14 cellular contexts compared by ENCODE assay signal in the genomic region with DNA sequence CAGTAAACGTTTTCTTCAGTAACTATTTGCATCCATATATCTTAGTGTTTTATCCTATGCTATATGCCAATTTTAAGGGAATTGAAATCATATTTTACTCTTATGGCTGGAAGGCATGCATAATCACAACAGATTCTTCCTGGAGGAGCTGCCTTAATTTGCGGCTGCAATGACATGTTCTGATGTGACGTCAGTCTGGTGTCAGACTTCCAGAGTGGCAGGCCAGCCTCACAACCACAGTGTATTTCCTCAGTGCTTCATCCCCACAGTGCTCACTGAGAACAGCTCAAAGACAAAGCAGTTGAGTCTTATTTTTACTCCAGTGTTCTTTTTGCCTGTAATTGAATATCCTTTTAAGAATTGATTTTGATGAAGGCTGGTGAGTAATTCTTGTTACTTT.
A peak's percentile ranks its signal among the peaks of the same experiment; 100 is the strongest.
DNase-seq lines count a peak whose midpoint lies in the region; ATAC-seq, FAIRE-seq and TF ChIP-seq lines count a peak whose summit lies in the region.
"Had no signal": no experiment of that assay in that cellular context is flagged by ENCODE, and none has a peak within 500 bp of the region (broad histone marks: within the 10 kb centered on the region; RNA-seq: fewer than 3 reads in every experiment).

No MANE protein-coding gene starts in this region.

- H3K36me3 Mint-ChIP-seq in MCF 10A (ENCODE audit: insufficient read depth, unreplicated experiment), result no peaks in the 10 kb centered on the region
- H3K36me3 Mint-ChIP-seq in astrocyte (ENCODE audit: low read depth, unreplicated experiment), result no peaks in the 10 kb centered on the region

- H3K4me1 ChIP-seq in breast epithelium, result no peaks in the 10 kb centered on the region
- H3K4me1 ChIP-seq in astrocyte (ENCODE audit: insufficient read depth, low read length), result peaks cover 22% of the 10 kb centered on the region
- H3K4me1 ChIP-seq in heart right ventricle, result peaks cover 0 to 87% (median 72%) of the 10 kb centered on the region in 9 donors
- peaks cover 4 to 19% of the 10 kb centered on the region in 2 donors for H3K4me1 ChIP-seq in aorta (ENCODE audit: control insufficient read depth in 1 of 2, insufficient read depth in 2 of 2, low read length in 2 of 2)

- H3K9me3 ChIP-seq in breast epithelium (no peaks in the 10 kb centered on the region), astrocyte (ENCODE audit: insufficient read depth, low read depth, low read length) (no peaks in the 10 kb centered on the region), heart right ventricle (no peaks in the 10 kb centered on the region), aorta (ENCODE audit: control insufficient read depth, low read length) (no peaks in the 10 kb centered on the region)
- H3K9me3 ChIP-seq: gastroesophageal sphincter, lower lobe of right lung had no signal

- peaks cover 4% of the 10 kb centered on the region for H4K20me1 ChIP-seq in astrocyte (ENCODE audit: insufficient read depth, low read length)

- BruUV-seq in MCF 10A (replicated peaks; lab: Mats Ljungman, UMichigan), result no TSS peak

- H3K27me3 ChIP-seq in breast epithelium, result no peaks in the 10 kb centered on the region
- no peaks in the 10 kb centered on the region for H3K27me3 ChIP-seq in astrocyte (ENCODE audit: insufficient read depth, low read length)
- H3K27me3 ChIP-seq in heart right ventricle, result no peaks in the 10 kb centered on the region
- H3K27me3 ChIP-seq in aorta (ENCODE audit: control insufficient read depth in 1 of 2, insufficient read depth in 2 of 2, low read length in 1 of 2), result no peaks in the 10 kb centered on the region
- H3K27me3 ChIP-seq: gastroesophageal sphincter had no signal

- intact Hi-C loops in MCF 10A (cut with micrococcal nuclease) (no loop called here), breast epithelium (cut with DNase I; ENCODE audit: low total_unique reads) (no loop called here), heart right ventricle (cut with DNase I) (no loop called here), aorta (cut with DNase I) (loop anchor here in 1 of 2 donors (5.0 kb wide), 1 partner anchor 49 kb away; no protein-coding TSS in a partner anchor)

- H3K27ac ChIP-seq in breast epithelium, result peak overlapping the region in 1 of 2 donors; percentile 39
- no peak overlapping the region for H3K27ac ChIP-seq in astrocyte (ENCODE audit: low read depth, low read length)
- H3K27ac ChIP-seq in heart right ventricle, result peak overlapping the region in 7 of 10 donors; percentile 17 to 83 (median 67)
- peak overlapping the region in 1 of 2 donors; percentile 54 for H3K27ac ChIP-seq in aorta (ENCODE audit: low read depth in 1 of 2, low read length in 2 of 2)
- H3K27ac ChIP-seq: lower lobe of right lung had no signal

- H3K4me3 ChIP-seq in breast epithelium (no peak overlapping the region), astrocyte (ENCODE audit: insufficient read depth, low read depth, low read length) (no peak overlapping the region), heart right ventricle (peak overlapping the region in 2 of 10 donors; percentile 0 to 16), aorta (ENCODE audit: low read length in 2 of 2) (no peak overlapping the region)
- H3K4me3 ChIP-seq: gastroesophageal sphincter, lower lobe of right lung had no signal

- H3K79me2 ChIP-seq in astrocyte (ENCODE audit: insufficient read depth, low read length), result peaks cover 16% of the 10 kb centered on the region

- no peak for TF ChIP-seq POLR2A in breast epithelium (IDR thresholded peaks at IDR 0.05)

- H3K4me3 Mint-ChIP-seq in MCF 10A (ENCODE audit: unreplicated experiment) (no peak overlapping the region), astrocyte (ENCODE audit: unreplicated experiment) (peak overlapping the region; percentile 75)

- no peak overlapping the region for H3K4me2 ChIP-seq in astrocyte (ENCODE audit: low read length)

- CTCF ChIA-PET in MCF 10A (lab: Yijun Ruan, JAX), result interaction anchor here (1.1 to 1.4 kb wide), 3 partner anchors 9 to 22 kb away, joined by 3 to 13 read pairs (median 4); no protein-coding TSS in a partner anchor

- POLR2A ChIA-PET in MCF 10A (lab: Yijun Ruan, JAX), result interaction anchor here (0.6 to 1.2 kb wide), 4 partner anchors 11 to 171 kb away, joined by 3 to 6 read pairs (median 3); no protein-coding TSS in a partner anchor

- no peak overlapping the region for H3K9ac ChIP-seq in astrocyte (ENCODE audit: low read length)

- ATAC-seq in heart right ventricle (peak in 4 of 8 donors; percentile 48 to 84 (median 56)), aorta (ENCODE audit: low FRiP score) (peak; percentile 74), GM18909 (IDR thresholded peaks at IDR 0.05; ENCODE audit: poor library complexity, unreplicated experiment) (no peak), GM18868 (IDR thresholded peaks at IDR 0.05; ENCODE audit: unreplicated experiment) (no peak)
- ATAC-seq: gastroesophageal sphincter, lower lobe of right lung, PC-3 had no signal

- DNase-seq in MCF 10A (ENCODE audit: unreplicated experiment) (peak; percentile 29), breast epithelium (ENCODE audit: low spot score in 2 of 2) (no peak), astrocyte (ENCODE audit: low read depth) (peak; percentile 62), heart right ventricle (peak in 1 of 2 donors; percentile 16), aorta (peak; percentile 50 to 66), SW 1271 (lab: John Stamatoyannopoulos, UW) (no peak)
- DNase-seq: lower lobe of right lung; NCI-H1930; PC-3; stimulated activated CD4-positive, alpha-beta T cell treated with anti-CD3 and anti-CD28 coated beads, Interleukin-4, amount 100 ng/mL, for 4 hours had no signal

- no peak for TF ChIP-seq CTCF in MCF 10A (IDR thresholded peaks at IDR 0.05; ENCODE audit: unreplicated experiment)
- no peak for TF ChIP-seq CTCF in breast epithelium (IDR thresholded peaks at IDR 0.05)
- TF ChIP-seq CTCF in astrocyte (IDR thresholded peaks at IDR 0.05; ENCODE audit: insufficient read depth, low read depth, low read length), result no peak
- no peak for TF ChIP-seq CTCF in heart right ventricle (IDR thresholded peaks at IDR 0.05)

- no peak overlapping the region for H2AFZ ChIP-seq in astrocyte (ENCODE audit: low read depth, low read length)

- H3K36me3 ChIP-seq in breast epithelium, result no peaks in the 10 kb centered on the region
- no peaks in the 10 kb centered on the region for H3K36me3 ChIP-seq in astrocyte (ENCODE audit: insufficient read depth, low read length)
- H3K36me3 ChIP-seq in heart right ventricle, result no peaks in the 10 kb centered on the region
- no peaks in the 10 kb centered on the region for H3K36me3 ChIP-seq in aorta (ENCODE audit: control insufficient read depth in 1 of 2, insufficient read depth in 2 of 2, low read length in 1 of 2)
- H3K36me3 ChIP-seq: gastroesophageal sphincter, lower lobe of right lung had no signal

- H3K9me3 Mint-ChIP-seq in MCF 10A (ENCODE audit: unreplicated experiment), result no peaks in the 10 kb centered on the region
- no peaks in the 10 kb centered on the region for H3K9me3 Mint-ChIP-seq in astrocyte (ENCODE audit: unreplicated experiment)

- H3K4me1 Mint-ChIP-seq in MCF 10A (ENCODE audit: insufficient read depth, unreplicated experiment) (peaks cover 19% of the 10 kb centered on the region), astrocyte (ENCODE audit: low read depth, unreplicated experiment) (peaks cover 41% of the 10 kb centered on the region)

- H3K27me3 Mint-ChIP-seq in MCF 10A (ENCODE audit: insufficient read depth, unreplicated experiment), result no peaks in the 10 kb centered on the region
- no peaks in the 10 kb centered on the region for H3K27me3 Mint-ChIP-seq in astrocyte (ENCODE audit: low read depth, unreplicated experiment)

- no peak for FAIRE-seq in astrocyte (lab: Jason Lieb, UNC)
- FAIRE-seq: TTC549 had no signal

- H3K27ac Mint-ChIP-seq in MCF 10A (ENCODE audit: low read depth, unreplicated experiment), result no peak overlapping the region
- peak overlapping the region; percentile 77 for H3K27ac Mint-ChIP-seq in astrocyte (ENCODE audit: unreplicated experiment)

- 51% methylated on average over 3 of the region's 3 CpGs for WGBS in heart right ventricle, 2 donors
- WGBS in aorta, 2 donors, result 7 to 21% methylated on average over 3 of the region's 3 CpGs

Comparison
In these comparisons a context has a peak if more than half of its experiments do, and no peak if none do; other contexts are left out.
1. DNase-seq: peak in MCF 10A (single experiment), astrocyte (single experiment) and aorta (2 of 2); none in breast epithelium (0 of 2) and SW 1271 (0 of 2).